Comparison of ENCODE assay signal across 8 cellular contexts in the genomic region with DNA sequence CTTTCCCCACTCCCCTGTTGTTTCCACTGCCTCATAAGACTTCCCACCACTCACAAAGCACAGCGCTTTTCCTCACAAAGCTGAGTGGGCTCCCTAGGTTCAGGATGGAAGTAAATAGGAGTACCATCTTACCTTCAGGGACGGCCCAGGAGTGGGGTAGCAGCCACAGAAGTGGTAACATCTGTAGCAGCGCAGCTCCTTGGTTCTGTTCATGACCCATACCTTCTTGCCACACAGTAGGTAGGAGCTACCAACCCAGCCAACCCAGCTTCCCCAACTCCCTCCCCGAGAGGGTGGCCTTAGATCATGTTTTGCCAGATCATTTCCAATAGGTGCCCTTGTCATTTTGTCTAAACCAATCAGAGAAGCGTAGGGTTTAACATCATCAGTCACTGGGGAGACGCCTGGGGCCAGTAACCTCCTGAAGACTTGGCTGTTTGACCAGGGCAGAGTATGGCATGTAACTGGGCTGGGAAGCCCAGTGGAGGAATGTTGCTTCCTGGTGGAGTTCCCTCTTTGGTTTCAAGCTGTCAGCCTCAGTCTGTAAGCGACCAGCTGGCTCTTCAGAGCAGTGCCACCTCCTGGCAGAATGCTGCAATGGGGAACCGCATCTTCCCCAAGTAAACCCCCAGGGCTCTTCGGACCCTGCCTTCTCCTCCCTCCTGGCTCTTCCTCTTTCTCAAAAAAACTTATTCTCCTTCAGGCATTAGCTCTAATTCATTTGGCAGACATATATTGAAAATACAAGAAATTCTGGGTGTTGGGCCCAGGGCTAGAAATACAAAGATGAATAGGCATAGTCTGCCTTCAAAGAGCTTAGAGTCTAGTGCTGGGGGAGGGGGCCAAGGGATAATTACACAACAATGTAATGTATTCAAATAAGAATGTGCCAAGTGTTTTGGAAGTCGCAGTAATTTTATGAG. TPM values are rescaled to one million over a fixed set of nuclear protein-coding genes. Genes with fewer than 3 reads are reported as not detected.
DNase-seq lines count a peak whose midpoint lies in the region; ATAC-seq lines count a peak whose summit lies in the region.

HLA-DMA (minus strand) TSS at position 281 of the 923 bp plus-strand sequence; CDS start at position 220, 61 bp downstream.

- ATAC-seq in GM21825 (IDR thresholded peaks at IDR 0.05; ENCODE audit: unreplicated experiment), result peak; percentile 81
- peak; percentile 99 for ATAC-seq in left ventricle myocardium superior

- intact Hi-C loops in left ventricle myocardium superior (cut with micrococcal nuclease), result no loop called here

- DNase-seq in KBM-7, result peak; percentile 98
- peak in 4 of 5 donors; percentile 52 to 92 (median 70) for DNase-seq in T-helper 1 cell
- peak in 52 of 58 donors; percentile 19 to 92 (median 59) for DNase-seq in anterior cingulate cortex (lab: John Stamatoyannopoulos, UW)
- peak; percentile 82 for DNase-seq in left ventricle myocardium superior
- peak; percentile 83 for DNase-seq in pulmonary artery endothelial cell (ENCODE audit: low read depth, low spot score)
- DNase-seq in COR-L47 (lab: John Stamatoyannopoulos, UW), result no peak

- in situ Hi-C loops in KBM-7 (cut with MboI; ENCODE audit: low pct_unique_long_range_greater_than_20kb, low sequenced_read_pairs), result no loop called here

- peak within 1 kb of the TSS; percentile 97 for H3K4me3 ChIP-seq in GM08714 (ENCODE audit: low read length)

RNA-seq across cellular contexts. Expression of gene HLA-DMA, which starts in this region (rescaled TPM):
- total RNA-seq in left ventricle myocardium superior (20.0 TPM), pulmonary artery endothelial cell (0.26 and 0.46 TPM in 2 replicates)

Comparison
In these comparisons a context has a peak if more than half of its experiments do, and no peak if none do; other contexts are left out.
1. RNA of gene HLA-DMA (total RNA-seq): 20.0 TPM in left ventricle myocardium superior (single experiment); 0.26 to 0.46 TPM in pulmonary artery endothelial cell; every median in the first group is over 10 times any median in the second.
2. Peak in DNase-seq in pulmonary artery endothelial cell; RNA of the gene not detected or under 1 TPM.